Comparison of ENCODE assay signal across 16 cellular contexts in genomic region chr19:6672693-6673290, GRCh38. TPM values are rescaled to one million over a fixed set of nuclear protein-coding genes. Genes with fewer than 3 reads are reported as not detected.
"Had no signal": no experiment of that assay in that cellular context is flagged by ENCODE, and none has a peak within 500 bp of the region (broad histone marks: within the 10 kb centered on the region; RNA-seq: fewer than 3 reads in every experiment).

No MANE protein-coding gene starts in this region.

- H3K27ac Mint-ChIP-seq: activated T-cell treated with anti-CD3 and anti-CD28 coated beads, Interleukin-2, amount 50 U/mL, for 72 hours; progenitor cell of endocrine pancreas; stimulated activated naive CD8-positive, alpha-beta T cell treated with anti-CD3 and anti-CD28 coated beads, Interleukin-15, amount 100 ng/mL, for 72 hours had no signal

- H3K4me3 Mint-ChIP-seq: neural crest cell; stimulated activated naive CD8-positive, alpha-beta T cell treated with anti-CD3 and anti-CD28 coated beads, Interleukin-15, amount 100 ng/mL, for 72 hours had no signal

- DNase-seq: activated CD4-positive, alpha-beta T cell treated with anti-CD3 and anti-CD28 coated beads for 4 hours; activated CD8-positive, alpha-beta memory T cell treated with anti-CD3 and anti-CD28 coated beads, Interleukin-2, amount 50 U/mL, for 4 hours; activated T-cell treated with anti-CD3 and anti-CD28 coated beads, Interleukin-2, amount 50 U/mL, for 72 hours; aorta; brain microvascular endothelial cell; central memory CD4-positive, alpha-beta T cell; gastrocnemius medialis; heart left ventricle; kidney; left lung; stimulated activated naive CD8-positive, alpha-beta T cell treated with anti-CD3 and anti-CD28 coated beads, Interleukin-15, amount 100 ng/mL, for 72 hours; transverse colon had no signal

- ATAC-seq: activated T-cell treated with anti-CD3 and anti-CD28 coated beads, Interleukin-2, amount 50 U/mL, for 72 hours; gastrocnemius medialis; heart left ventricle; left lung; stimulated activated naive CD8-positive, alpha-beta T cell treated with anti-CD3 and anti-CD28 coated beads, Interleukin-15, amount 100 ng/mL, for 72 hours had no signal

- H3K27me3 Mint-ChIP-seq: stimulated activated naive CD8-positive, alpha-beta T cell treated with anti-CD3 and anti-CD28 coated beads, Interleukin-15, amount 100 ng/mL, for 72 hours had no signal

- H3K9me3 Mint-ChIP-seq: neural crest cell had no signal

RNA-seq across cellular contexts. Expression of gene TNFSF14, which starts 2.8 kb away (rescaled TPM):
- total RNA-seq: gastrocnemius medialis, myocyte, neural crest cell, progenitor cell of endocrine pancreas, suprapubic skin had no signal
